Comparison of ENCODE assay signal across 18 cellular contexts in genomic region chr9:128152133-128152780, GRCh38. TPM values are rescaled to one million over a fixed set of nuclear protein-coding genes. Genes with fewer than 3 reads are reported as not detected.
DNase-seq lines count a peak whose midpoint lies in the region; ATAC-seq, FAIRE-seq and TF ChIP-seq lines count a peak whose summit lies in the region.
"Had no signal": no experiment of that assay in that cellular context is flagged by ENCODE, and none has a peak within 500 bp of the region (broad histone marks: within the 10 kb centered on the region; RNA-seq: fewer than 3 reads in every experiment).

No MANE protein-coding gene starts in this region.

- DNase-seq in Right ventricle myocardium superior (peak; percentile 27), right atrium auricular region (ENCODE audit: low spot score) (no peak), chondrocyte (ENCODE audit: low spot score) (peak; percentile 58), mucosa of descending colon (peak in 2 of 3 donors; percentile 22 to 45), D721Med (ENCODE audit: insufficient read length, low spot score) (no peak), activated gamma-delta T cell (lab: John Stamatoyannopoulos, UW) (no peak)
- no peak for DNase-seq in stimulated activated effector memory CD8-positive, alpha-beta T cell treated with anti-CD3 and anti-CD28 coated beads, Interleukin-12 subunit alpha, Interleukin-12 subunit beta, amount 100 ng/mL, for 72 hours (ENCODE audit: low spot score in 2 of 2)
- DNase-seq: C1 segment of cervical spinal cord; DMS 273 treated with DMSO at 0.1 percent for 48 hours; GDM1; NCI-H187 treated with DMSO at 0.1 percent for 48 hours; NCI-H446 treated with DMSO at 0.1 percent for 48 hours; NK-92 treated with Interleukin-12 subunit alpha and Interleukin-12 subunit beta, amount 100 ng/mL, for 24 hours; OCI-M1 had no signal

- H3K9me3 ChIP-seq in right atrium auricular region (no peaks in the 10 kb centered on the region), mucosa of descending colon (no peaks in the 10 kb centered on the region)
- H3K9me3 ChIP-seq: HAP-1 had no signal

- H3K9me3 Mint-ChIP-seq in chondrocyte (ENCODE audit: low read depth), result no peaks in the 10 kb centered on the region
- no peaks in the 10 kb centered on the region for H3K9me3 Mint-ChIP-seq in stimulated activated effector memory CD8-positive, alpha-beta T cell treated with anti-CD3 and anti-CD28 coated beads, Interleukin-12 subunit alpha, Interleukin-12 subunit beta, amount 100 ng/mL, for 72 hours

- no peaks in the 10 kb centered on the region for H3K36me3 Mint-ChIP-seq in chondrocyte (ENCODE audit: low read depth)
- H3K36me3 Mint-ChIP-seq in stimulated activated effector memory CD8-positive, alpha-beta T cell treated with anti-CD3 and anti-CD28 coated beads, Interleukin-12 subunit alpha, Interleukin-12 subunit beta, amount 100 ng/mL, for 72 hours, result no peaks in the 10 kb centered on the region

- H3K36me3 ChIP-seq in right atrium auricular region (no peaks in the 10 kb centered on the region), mucosa of descending colon (ENCODE audit: low read depth) (no peaks in the 10 kb centered on the region)
- H3K36me3 ChIP-seq: HAP-1 had no signal

- ATAC-seq in Right ventricle myocardium superior (ENCODE audit: poor library complexity), result no peak
- ATAC-seq in mucosa of descending colon, result no peak
- no peak for ATAC-seq in GM18511 (IDR thresholded peaks at IDR 0.05; ENCODE audit: unreplicated experiment)
- no peak for ATAC-seq in stimulated activated effector memory CD8-positive, alpha-beta T cell treated with anti-CD3 and anti-CD28 coated beads, Interleukin-12 subunit alpha, Interleukin-12 subunit beta, amount 100 ng/mL, for 72 hours

- H3K4me3 ChIP-seq in right atrium auricular region, result no peak overlapping the region
- no peak overlapping the region for H3K4me3 ChIP-seq in mucosa of descending colon
- H3K4me3 ChIP-seq: HAP-1 had no signal

- no peak for FAIRE-seq in D721Med (lab: Jason Lieb, UNC)
- FAIRE-seq: HTR-8/SVneo had no signal

- intact Hi-C loops in Right ventricle myocardium superior (cut with DNase I) (no loop called here), mucosa of descending colon (cut with DNase I, micrococcal nuclease) (no loop called here)

- no peaks in the 10 kb centered on the region for H3K27me3 Mint-ChIP-seq in chondrocyte (ENCODE audit: low read depth)

- H3K27ac ChIP-seq in right atrium auricular region, result no peak overlapping the region

- no peaks in the 10 kb centered on the region for H3K27me3 ChIP-seq in right atrium auricular region

- peaks cover 4% of the 10 kb centered on the region for H3K4me1 Mint-ChIP-seq in chondrocyte (ENCODE audit: low read depth)
- peaks cover 13% of the 10 kb centered on the region for H3K4me1 Mint-ChIP-seq in stimulated activated effector memory CD8-positive, alpha-beta T cell treated with anti-CD3 and anti-CD28 coated beads, Interleukin-12 subunit alpha, Interleukin-12 subunit beta, amount 100 ng/mL, for 72 hours

- H3K4me3 Mint-ChIP-seq in chondrocyte (ENCODE audit: unreplicated experiment), result no peak overlapping the region
- no peak overlapping the region for H3K4me3 Mint-ChIP-seq in stimulated activated effector memory CD8-positive, alpha-beta T cell treated with anti-CD3 and anti-CD28 coated beads, Interleukin-12 subunit alpha, Interleukin-12 subunit beta, amount 100 ng/mL, for 72 hours

- no peak overlapping the region for H3K27ac Mint-ChIP-seq in chondrocyte (ENCODE audit: unreplicated experiment)
- no peak overlapping the region for H3K27ac Mint-ChIP-seq in stimulated activated effector memory CD8-positive, alpha-beta T cell treated with anti-CD3 and anti-CD28 coated beads, Interleukin-12 subunit alpha, Interleukin-12 subunit beta, amount 100 ng/mL, for 72 hours

- TF ChIP-seq CTCF in right atrium auricular region (IDR thresholded peaks at IDR 0.05), result no peak
- no peak for TF ChIP-seq CTCF in chondrocyte (IDR thresholded peaks at IDR 0.05)
- TF ChIP-seq CTCF in mucosa of descending colon (IDR thresholded peaks at IDR 0.05), result no peak
- no peak for TF ChIP-seq CTCF in D721Med (IDR thresholded peaks at IDR 0.05; ENCODE audit: insufficient read depth, missing control alignments)

- H3K4me1 ChIP-seq in right atrium auricular region, result peaks cover 0 to 8% of the 10 kb centered on the region in 2 donors
- H3K4me1 ChIP-seq in mucosa of descending colon (ENCODE audit: low read depth), result peaks cover 21% of the 10 kb centered on the region
- H3K4me1 ChIP-seq: HAP-1 had no signal

RNA-seq across cellular contexts. Expression of gene LCN2, which starts 3.0 kb away (rescaled TPM):
- not detected for total RNA-seq in Right ventricle myocardium superior
- total RNA-seq in right atrium auricular region, result not detected
- not detected in 3 replicates for total RNA-seq in chondrocyte
- 100 to 1,000 TPM in 1 of 3 donors, 10 to 100 TPM in 2; 16.8 to 456 (median 20.5) TPM for total RNA-seq in mucosa of descending colon
- total RNA-seq: SK-MEL-5 had no signal

RNA-seq across cellular contexts. Expression of gene BBLN, which starts 7.8 kb away (rescaled TPM):
- total RNA-seq in Right ventricle myocardium superior, result 31.3 TPM
- 100 to 1,000 TPM; 219 to 362 TPM for total RNA-seq in right atrium auricular region
- total RNA-seq in chondrocyte, result 78.8 to 85.3 TPM (median 80.2 TPM) in 3 replicates
- total RNA-seq in mucosa of descending colon, result 10 to 100 TPM; 33.7 to 46.8 (median 37.6) TPM

RNA-seq across cellular contexts. Expression of gene PTGES2, which starts 24.7 kb away (rescaled TPM):
- total RNA-seq in Right ventricle myocardium superior (155 TPM), right atrium auricular region (100 to 1,000 TPM; 114 to 118 TPM), chondrocyte (43.5 to 53.6 TPM (median 49.3 TPM) in 3 replicates), mucosa of descending colon (10 to 100 TPM; 65.3 to 99.7 (median 90.6) TPM)

RNA-seq across cellular contexts. Expression of gene CIZ1, which starts 39.1 kb away (rescaled TPM):
- total RNA-seq in Right ventricle myocardium superior (75.3 TPM), right atrium auricular region (10 to 100 TPM; 41.6 to 45.9 TPM), chondrocyte (130 to 147 TPM (median 140 TPM) in 3 replicates), mucosa of descending colon (100 to 1,000 TPM in 2 of 3 donors, 10 to 100 TPM in 1; 88.0 to 176 (median 105) TPM)

RNA-seq across cellular contexts. Expression of gene DNM1, which starts 50.9 kb away (rescaled TPM):
- total RNA-seq in Right ventricle myocardium superior, result 7.0 TPM
- total RNA-seq in right atrium auricular region, result 1 to 10 TPM; 2.5 to 3.9 TPM
- 87.0 to 127 TPM (median 91.9 TPM) in 3 replicates for total RNA-seq in chondrocyte
- total RNA-seq in mucosa of descending colon, result 10 to 100 TPM in 1 of 3 donors, 1 to 10 TPM in 2; 4.0 to 19.0 (median 6.7) TPM

Comparison
In these comparisons a context has a peak if more than half of its experiments do, and no peak if none do; other contexts are left out.
1. DNase-seq: peak in Right ventricle myocardium superior (single experiment), chondrocyte (single experiment) and mucosa of descending colon (2 of 3); none in right atrium auricular region (single experiment), stimulated activated effector memory CD8-positive, alpha-beta T cell treated with anti-CD3 and anti-CD28 coated beads, Interleukin-12 subunit alpha, Interleukin-12 subunit beta, amount 100 ng/mL, for 72 hours (0 of 2), D721Med (single experiment) and activated gamma-delta T cell (single experiment).
2. RNA of gene LCN2, which starts 3.0 kb away (total RNA-seq): 16.8 to 456 TPM in mucosa of descending colon; not detected in right atrium auricular region, not detected in Right ventricle myocardium superior (single experiment) and not detected in chondrocyte; every median in the first group is over 10 times any median in the second.